In the genomic region with DNA sequence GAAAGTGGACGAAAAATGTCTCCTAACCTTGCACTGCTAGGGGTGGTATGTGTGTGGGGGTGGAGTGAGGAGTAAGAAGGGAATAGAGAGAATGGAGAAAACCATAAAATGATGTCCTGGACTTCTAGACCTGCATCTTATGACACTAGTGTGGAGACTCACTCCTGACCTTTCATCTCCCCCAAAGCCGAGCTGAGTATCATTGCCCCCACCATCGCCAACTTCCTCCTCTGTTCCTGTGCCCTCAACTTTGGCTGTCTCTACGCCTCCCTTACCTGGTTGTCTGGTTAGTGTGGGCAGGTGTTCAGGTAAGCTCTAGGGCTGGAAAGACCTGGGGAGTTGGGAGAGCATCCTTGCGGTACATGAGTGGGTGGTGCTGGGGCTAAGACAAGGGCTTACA, we compare ENCODE assay signal across 18 cellular contexts. TPM values are rescaled to one million over a fixed set of nuclear protein-coding genes. Genes with fewer than 3 reads are reported as not detected.
A peak's percentile ranks its signal among the peaks of the same experiment; 100 is the strongest.
DNase-seq lines count a peak whose midpoint lies in the region; ATAC-seq, FAIRE-seq and TF ChIP-seq lines count a peak whose summit lies in the region.
"Had no signal": no experiment of that assay in that cellular context is flagged by ENCODE, and none has a peak within 500 bp of the region (broad histone marks: within the 10 kb centered on the region; RNA-seq: fewer than 3 reads in every experiment).

No MANE protein-coding gene starts in this region.

- H3K27ac ChIP-seq in KOPT-K1 (ENCODE audit: low read depth, low read length, poor library complexity, severe bottlenecking) = peak overlapping the region; percentile 35
- H3K27ac ChIP-seq in GM12878 (ENCODE audit: control insufficient read depth, insufficient read depth) = no peak overlapping the region
- H3K27ac ChIP-seq: gastrocnemius medialis, tibial artery had no signal

- H3K9ac ChIP-seq in GM12878 (ENCODE audit: control insufficient read depth, insufficient read depth, low read length) = no peak overlapping the region

- CTCF ChIA-PET in GM12878 (lab: Yijun Ruan, JAX) = interaction anchor here (2.2 kb wide), 1 partner anchor 25 kb away, joined by 10 read pairs; no protein-coding TSS in a partner anchor

- H3K27me3 Mint-ChIP-seq in activated CD4-positive, alpha-beta T cell treated with anti-CD3 and anti-CD28 coated beads, Interleukin-2, amount 10 ng/mL, durations not matched to agents 24 days and 14 days = no peaks in the 10 kb centered on the region
- H3K27me3 Mint-ChIP-seq in stimulated activated naive B cell treated with anti-CD40 and anti-IgM and Interleukin-4, amounts not matched to agents 10 μg/mL and 1 μg/mL and 100 μg/mL, for 72 hours = no peaks in the 10 kb centered on the region

- H2AFZ ChIP-seq in GM12878 (ENCODE audit: control insufficient read depth, low read depth, low read length) = no peak overlapping the region

- peak; percentile 31 for FAIRE-seq in GM12878 (lab: Jason Lieb, UNC)
- FAIRE-seq: H1, islet of Langerhans had no signal

- ATAC-seq in GM12878 = no peak
- peak; percentile 9 to 46 for ATAC-seq in stimulated activated naive B cell treated with anti-CD40 and anti-IgM and Interleukin-4, amounts not matched to agents 10 μg/mL and 1 μg/mL and 100 μg/mL, for 72 hours (replicated peaks)
- ATAC-seq: gastrocnemius medialis had no signal

- H3K4me1 ChIP-seq in GM12878 (ENCODE audit: control insufficient read depth, insufficient read depth, low read length) = no peaks in the 10 kb centered on the region

- TF ChIP-seq RAD21 in GM12878 (IDR thresholded peaks at IDR 0.05; ENCODE audit: insufficient read depth, low read depth, low read length) = no peak

- no peaks in the 10 kb centered on the region for H3K9me3 Mint-ChIP-seq in activated CD4-positive, alpha-beta T cell treated with anti-CD3 and anti-CD28 coated beads, Interleukin-2, amount 10 ng/mL, durations not matched to agents 24 days and 14 days
- H3K9me3 Mint-ChIP-seq in stimulated activated naive B cell treated with anti-CD40 and anti-IgM and Interleukin-4, amounts not matched to agents 10 μg/mL and 1 μg/mL and 100 μg/mL, for 72 hours = peaks cover 0 to 10% of the 10 kb centered on the region in 2 donors

- no peaks in the 10 kb centered on the region for H4K20me1 ChIP-seq in GM12878 (ENCODE audit: control insufficient read depth, insufficient read depth)

- TF ChIP-seq EP300 in GM12878 (IDR thresholded peaks at IDR 0.05; ENCODE audit: borderline replicate concordance in 1 of 2, control insufficient read depth in 1 of 2, low read depth in 2 of 2, low read length in 2 of 2) = no peak

- 63% methylated on average over 5 of the region's 5 CpGs for WGBS in GM12878 (ENCODE audit: insufficient coverage, insufficient replicate concordance, low lambda C conversion rate, missing lambda C conversion rate)

- peak overlapping the region; percentile 20 for H3K4me3 Mint-ChIP-seq in activated CD4-positive, alpha-beta T cell treated with anti-CD3 and anti-CD28 coated beads, Interleukin-2, amount 10 ng/mL, durations not matched to agents 24 days and 14 days
- H3K4me3 Mint-ChIP-seq in stimulated activated naive B cell treated with anti-CD40 and anti-IgM and Interleukin-4, amounts not matched to agents 10 μg/mL and 1 μg/mL and 100 μg/mL, for 72 hours = no peak overlapping the region

- RAD21 ChIA-PET in GM12878 (lab: Charles Lee; ENCODE audit: unreplicated experiment) = interaction anchor here (0.6 kb wide), 1 partner anchor 25 kb away, joined by 3 read pairs; no protein-coding TSS in a partner anchor

- H3K36me3 Mint-ChIP-seq in activated CD4-positive, alpha-beta T cell treated with anti-CD3 and anti-CD28 coated beads, Interleukin-2, amount 10 ng/mL, durations not matched to agents 24 days and 14 days (ENCODE audit: low read depth) = peaks cover 9% of the 10 kb centered on the region
- H3K36me3 Mint-ChIP-seq in stimulated activated naive B cell treated with anti-CD40 and anti-IgM and Interleukin-4, amounts not matched to agents 10 μg/mL and 1 μg/mL and 100 μg/mL, for 72 hours = peaks cover 9 to 31% of the 10 kb centered on the region in 2 donors

- POLR2A ChIA-PET in GM12878 (lab: Charles Lee) = no interaction called here

- no peak for TF ChIP-seq CTCF in GM12878 (IDR thresholded peaks at IDR 0.05 in 2 of 3, conservative IDR thresholded peaks at IDR 0.05 in 1 of 3; ENCODE audit: control insufficient read depth in 2 of 3, extremely low read depth in 1 of 3, insufficient read depth in 1 of 3, low read depth in 3 of 3, low read length in 3 of 3)

- no peak overlapping the region for H3K4me2 ChIP-seq in GM12878 (ENCODE audit: control insufficient read depth, insufficient read depth)

- intact Hi-C loops in activated CD4-positive, alpha-beta T cell treated with anti-CD3 and anti-CD28 coated beads, Interleukin-2, amount 10 ng/mL, durations not matched to agents 24 days and 14 days (cut with micrococcal nuclease) = no loop called here
- intact Hi-C loops in GM12878 (cut with micrococcal nuclease; ENCODE audit: unreplicated experiment) = no loop called here

- H3K9me3 ChIP-seq in KOPT-K1 (ENCODE audit: insufficient read depth, low read length, poor library complexity, severe bottlenecking) = no peaks in the 10 kb centered on the region
- no peaks in the 10 kb centered on the region; the same call in 2 of the 3 replicates for H3K9me3 ChIP-seq in GM12878 (replicated peaks; ENCODE audit: control insufficient read depth, insufficient read depth, low read length)
- H3K9me3 ChIP-seq: gastrocnemius medialis, Peyer's patch, tibial artery had no signal

- no peaks in the 10 kb centered on the region for H3K27me3 ChIP-seq in GM12878 (replicated peaks in 1 of 2; ENCODE audit: control insufficient read depth in 2 of 2, insufficient read depth in 2 of 2, low read length in 1 of 2)
- H3K27me3 ChIP-seq: gastrocnemius medialis, Peyer's patch, tibial artery had no signal

- no TSS peak for BruUV-seq in GM12878 (replicated peaks; lab: Mats Ljungman, UMichigan)

- DNase-seq in activated CD4-positive, alpha-beta T cell treated with anti-CD3 and anti-CD28 coated beads, Interleukin-2, amount 10 ng/mL, durations not matched to agents 24 days and 14 days = no peak
- DNase-seq in activated CD4-positive, alpha-beta T cell treated with anti-CD3 and anti-CD28 coated beads, Interleukin-2, amount 50 U/mL, for 48 hours = no peak
- DNase-seq in GM12878 (ENCODE audit: low read depth, low spot score) = no peak
- no peak for DNase-seq in stimulated activated naive B cell treated with anti-CD40 and anti-IgM and Interleukin-4, amounts not matched to agents 10 μg/mL and 1 μg/mL and 100 μg/mL, for 72 hours
- DNase-seq in dermis blood vessel endothelial cell = no peak
- DNase-seq in HuH-7 (ENCODE audit: low spot score) = no peak
- DNase-seq in cortex of kidney (lab: John Stamatoyannopoulos, UW) = no peak
- DNase-seq: 8988T; cerebellar nuclear complex; effector CD4-positive, alpha-beta T cell; gastrocnemius medialis; NCI-H1105; NCI-H2081 treated with DMSO at 0.1 percent for 48 hours; tibial artery had no signal

- no peaks in the 10 kb centered on the region for H3K79me2 ChIP-seq in GM12878 (ENCODE audit: control insufficient read depth, insufficient read depth, low read length)

- H3K36me3 ChIP-seq in KOPT-K1 (ENCODE audit: insufficient read depth, low read length) (peaks cover 12% of the 10 kb centered on the region), GM12878 (ENCODE audit: control insufficient read depth in 2 of 2, insufficient read depth in 2 of 2, low read length in 1 of 2) (no peaks in the 10 kb centered on the region)
- H3K36me3 ChIP-seq: tibial artery had no signal

- SMC1A ChIA-PET in GM12878 (lab: Charles Lee; ENCODE audit: uncharacterized antibody, unreplicated experiment) = interaction anchor here (0.9 kb wide), 1 partner anchor 13 kb away, joined by 3 read pairs; no protein-coding TSS in a partner anchor

- no peak overlapping the region for H3K4me3 ChIP-seq in GM12878
- H3K4me3 ChIP-seq: gastrocnemius medialis, Peyer's patch, tibial artery had no signal

- no peak for TF ChIP-seq POLR2A in GM12878 (IDR thresholded peaks at IDR 0.05; ENCODE audit: low read depth, low read length)

- peaks cover 17% of the 10 kb centered on the region for H3K4me1 Mint-ChIP-seq in activated CD4-positive, alpha-beta T cell treated with anti-CD3 and anti-CD28 coated beads, Interleukin-2, amount 10 ng/mL, durations not matched to agents 24 days and 14 days
- peaks cover 44 to 60% of the 10 kb centered on the region in 2 donors for H3K4me1 Mint-ChIP-seq in stimulated activated naive B cell treated with anti-CD40 and anti-IgM and Interleukin-4, amounts not matched to agents 10 μg/mL and 1 μg/mL and 100 μg/mL, for 72 hours

- peak overlapping the region; percentile 54 for H3K27ac Mint-ChIP-seq in activated CD4-positive, alpha-beta T cell treated with anti-CD3 and anti-CD28 coated beads, Interleukin-2, amount 10 ng/mL, durations not matched to agents 24 days and 14 days
- peak overlapping the region; percentile 72 for H3K27ac Mint-ChIP-seq in stimulated activated naive B cell treated with anti-CD40 and anti-IgM and Interleukin-4, amounts not matched to agents 10 μg/mL and 1 μg/mL and 100 μg/mL, for 72 hours

- in situ Hi-C loops in GM12878 (cut with MboI) = no loop called here

RNA-seq across cellular contexts. Expression of a gene that starts 4.5 kb away (rescaled TPM):
- 0.09 TPM in 1 of 2 replicates, not detected in the other for total RNA-seq in activated CD4-positive, alpha-beta T cell treated with anti-CD3 and anti-CD28 coated beads, Interleukin-2, amount 10 ng/mL, durations not matched to agents 24 days and 14 days
- 0.07 and 0.13 TPM in 2 replicates for total RNA-seq in GM12878 (2013; cell fraction: nucleolus; rRNA removed)
- total RNA-seq in GM12878 (2014; rRNA removed) (0.11 TPM in 1 of 2 replicates, not detected in the other), GM12878 (2014; rRNA removed; fragmentation: Illumina TruSeq; extraction: Trizol) (0.05 TPM in 1 of 2 replicates, not detected in the other), GM12878 (2021) (0.08 TPM in 2 replicates), dermis blood vessel endothelial cell (0.09 and 0.17 TPM in 2 replicates)
- polyA plus RNA-seq in GM12878 (2011; ENCODE audit: low read depth) = not detected
- polyA plus RNA-seq in GM12878 (2011; rRNA removed) (0.01 TPM in 2 replicates), GM12878 (2014; fragmentation: Illumina TruSeq; extraction: Trizol) (not detected in 2 replicates), GM12878 (2014; fragmentation: Nextera tagmentation; extraction: Ambion mirVana) (under 1 TPM in 1 of 2 experiments, not detected in 1; 0.02 TPM), GM12878 (2014; rRNA removed) (0.04 TPM in 2 replicates), GM12878 (2016; fragmentation: Nextera tagmentation; extraction: Ambion mirVana) (under 1 TPM in 1 of 2 experiments, not detected in 1; 0.16 TPM)
- not detected in 2 replicates for polyA plus RNA-seq in GM12878 (2011; cell fraction: cytosol; rRNA removed)
- polyA plus RNA-seq in GM12878 (2011; cell fraction: nucleus; rRNA removed) = not detected in 2 replicates
- 0.03 and 0.08 TPM in 2 replicates for polyA plus RNA-seq in GM12878 (2012)
- polyA minus RNA-seq in GM12878 (2011; rRNA and poly(A)+ RNA removed) = 0.15 TPM in 1 of 2 replicates, not detected in the other
- polyA minus RNA-seq in GM12878 (2011; cell fraction: cytosol; rRNA and poly(A)+ RNA removed) = 0.21 TPM in 1 of 2 replicates, not detected in the other
- polyA minus RNA-seq in GM12878 (2011; cell fraction: nucleus; rRNA and poly(A)+ RNA removed) = 0.10 and 0.12 TPM in 2 replicates

RNA-seq across cellular contexts. Expression of a gene that starts 14.1 kb away (rescaled TPM):
- 69.8 and 76.9 TPM in 2 replicates for total RNA-seq in activated CD4-positive, alpha-beta T cell treated with anti-CD3 and anti-CD28 coated beads, Interleukin-2, amount 10 ng/mL, durations not matched to agents 24 days and 14 days
- 81.7 and 83.0 TPM in 2 replicates for total RNA-seq in GM12878 (2013; cell fraction: nucleolus; rRNA removed)
- 67.1 and 78.1 TPM in 2 replicates for total RNA-seq in GM12878 (2014; rRNA removed)
- 47.9 and 49.2 TPM in 2 replicates for total RNA-seq in GM12878 (2014; rRNA removed; fragmentation: Illumina TruSeq; extraction: Trizol)
- 46.8 and 47.8 TPM in 2 replicates for total RNA-seq in GM12878 (2021)
- 33.7 TPM for polyA plus RNA-seq in GM12878 (2011; ENCODE audit: low read depth)
- 49.6 and 56.2 TPM in 2 replicates for polyA plus RNA-seq in GM12878 (2011; rRNA removed)
- 68.4 and 87.0 TPM in 2 replicates for polyA plus RNA-seq in GM12878 (2011; cell fraction: cytosol; rRNA removed)
- 128 and 138 TPM in 2 replicates for polyA plus RNA-seq in GM12878 (2011; cell fraction: nucleus; rRNA removed)
- 31.3 and 37.9 TPM in 2 replicates for polyA plus RNA-seq in GM12878 (2012)
- 49.4 and 57.1 TPM in 2 replicates for polyA plus RNA-seq in GM12878 (2014; fragmentation: Illumina TruSeq; extraction: Trizol)
- 10 to 100 TPM; 48.9 to 49.4 TPM for polyA plus RNA-seq in GM12878 (2014; fragmentation: Nextera tagmentation; extraction: Ambion mirVana)
- 85.6 and 88.8 TPM in 2 replicates for polyA plus RNA-seq in GM12878 (2014; rRNA removed)
- 10 to 100 TPM; 76.9 to 88.9 TPM for polyA plus RNA-seq in GM12878 (2016; fragmentation: Nextera tagmentation; extraction: Ambion mirVana)
- 71.2 and 76.9 TPM in 2 replicates for polyA minus RNA-seq in GM12878 (2011; rRNA and poly(A)+ RNA removed)
- 15.9 and 16.4 TPM in 2 replicates for polyA minus RNA-seq in GM12878 (2011; cell fraction: cytosol; rRNA and poly(A)+ RNA removed)
- polyA minus RNA-seq in GM12878 (2011; cell fraction: nucleus; rRNA and poly(A)+ RNA removed) = 48.0 and 88.6 TPM in 2 replicates
- total RNA-seq in dermis blood vessel endothelial cell = 30.7 and 86.3 TPM in 2 replicates

RNA-seq across cellular contexts. Expression of a gene that starts 14.6 kb away (rescaled TPM):
- 239 and 242 TPM in 2 replicates for total RNA-seq in activated CD4-positive, alpha-beta T cell treated with anti-CD3 and anti-CD28 coated beads, Interleukin-2, amount 10 ng/mL, durations not matched to agents 24 days and 14 days
- 11.9 and 13.2 TPM in 2 replicates for total RNA-seq in GM12878 (2013; cell fraction: nucleolus; rRNA removed)
- total RNA-seq in GM12878 (2014; rRNA removed) (267 and 279 TPM in 2 replicates), GM12878 (2014; rRNA removed; fragmentation: Illumina TruSeq; extraction: Trizol) (107 and 115 TPM in 2 replicates), GM12878 (2021) (262 and 271 TPM in 2 replicates), dermis blood vessel endothelial cell (63.1 and 83.3 TPM in 2 replicates)
- polyA plus RNA-seq in GM12878 (2011; ENCODE audit: low read depth) = 189 TPM
- polyA plus RNA-seq in GM12878 (2011; rRNA removed) (226 and 308 TPM in 2 replicates), GM12878 (2014; fragmentation: Illumina TruSeq; extraction: Trizol) (407 and 465 TPM in 2 replicates), GM12878 (2014; fragmentation: Nextera tagmentation; extraction: Ambion mirVana) (100 to 1,000 TPM; 299 to 320 TPM), GM12878 (2014; rRNA removed) (278 and 300 TPM in 2 replicates), GM12878 (2016; fragmentation: Nextera tagmentation; extraction: Ambion mirVana) (100 to 1,000 TPM; 298 to 319 TPM)
- polyA plus RNA-seq in GM12878 (2011; cell fraction: cytosol; rRNA removed) = 367 and 441 TPM in 2 replicates
- polyA plus RNA-seq in GM12878 (2011; cell fraction: nucleus; rRNA removed) = 186 and 211 TPM in 2 replicates
- polyA plus RNA-seq in GM12878 (2012) = 204 and 235 TPM in 2 replicates
- polyA minus RNA-seq in GM12878 (2011; rRNA and poly(A)+ RNA removed) = 253 and 255 TPM in 2 replicates
- polyA minus RNA-seq in GM12878 (2011; cell fraction: cytosol; rRNA and poly(A)+ RNA removed) = 57.3 and 60.1 TPM in 2 replicates
- polyA minus RNA-seq in GM12878 (2011; cell fraction: nucleus; rRNA and poly(A)+ RNA removed) = 28.0 and 43.7 TPM in 2 replicates

RNA-seq across cellular contexts. Expression of a gene that starts 20.8 kb away (rescaled TPM):
- total RNA-seq in activated CD4-positive, alpha-beta T cell treated with anti-CD3 and anti-CD28 coated beads, Interleukin-2, amount 10 ng/mL, durations not matched to agents 24 days and 14 days = 29.5 and 30.7 TPM in 2 replicates
- total RNA-seq in GM12878 (2013; cell fraction: nucleolus; rRNA removed) = 16.5 and 18.6 TPM in 2 replicates
- total RNA-seq in GM12878 (2014; rRNA removed) = 29.3 and 29.7 TPM in 2 replicates
- total RNA-seq in GM12878 (2014; rRNA removed; fragmentation: Illumina TruSeq; extraction: Trizol) = 22.8 and 23.4 TPM in 2 replicates
- total RNA-seq in GM12878 (2021) = 39.0 and 41.3 TPM in 2 replicates
- polyA plus RNA-seq in GM12878 (2011; ENCODE audit: low read depth) = 29.2 TPM
- 26.7 and 45.7 TPM in 2 replicates for polyA plus RNA-seq in GM12878 (2011; rRNA removed)
- 41.3 and 42.1 TPM in 2 replicates for polyA plus RNA-seq in GM12878 (2011; cell fraction: cytosol; rRNA removed)
- 107 and 114 TPM in 2 replicates for polyA plus RNA-seq in GM12878 (2011; cell fraction: nucleus; rRNA removed)
- polyA plus RNA-seq in GM12878 (2012) = 30.5 and 36.8 TPM in 2 replicates
- 38.1 and 45.8 TPM in 2 replicates for polyA plus RNA-seq in GM12878 (2014; fragmentation: Illumina TruSeq; extraction: Trizol)
- polyA plus RNA-seq in GM12878 (2014; fragmentation: Nextera tagmentation; extraction: Ambion mirVana) = 10 to 100 TPM; 19.1 to 41.6 TPM
- polyA plus RNA-seq in GM12878 (2014; rRNA removed) = 44.4 and 47.4 TPM in 2 replicates
- polyA plus RNA-seq in GM12878 (2016; fragmentation: Nextera tagmentation; extraction: Ambion mirVana) = 10 to 100 TPM; 37.7 to 43.6 TPM
- 34.0 and 36.5 TPM in 2 replicates for polyA minus RNA-seq in GM12878 (2011; rRNA and poly(A)+ RNA removed)
- 11.2 and 12.3 TPM in 2 replicates for polyA minus RNA-seq in GM12878 (2011; cell fraction: cytosol; rRNA and poly(A)+ RNA removed)
- 27.4 and 45.5 TPM in 2 replicates for polyA minus RNA-seq in GM12878 (2011; cell fraction: nucleus; rRNA and poly(A)+ RNA removed)
- total RNA-seq in dermis blood vessel endothelial cell = 16.9 and 26.9 TPM in 2 replicates

RNA-seq across cellular contexts. Expression of a gene that starts 27.2 kb away (rescaled TPM):
- 34.6 and 35.8 TPM in 2 replicates for total RNA-seq in activated CD4-positive, alpha-beta T cell treated with anti-CD3 and anti-CD28 coated beads, Interleukin-2, amount 10 ng/mL, durations not matched to agents 24 days and 14 days
- 63.0 and 68.7 TPM in 2 replicates for total RNA-seq in GM12878 (2013; cell fraction: nucleolus; rRNA removed)
- total RNA-seq in GM12878 (2014; rRNA removed) (18.8 and 19.1 TPM in 2 replicates), GM12878 (2014; rRNA removed; fragmentation: Illumina TruSeq; extraction: Trizol) (14.8 TPM in 2 replicates), GM12878 (2021) (23.2 and 28.9 TPM in 2 replicates), dermis blood vessel endothelial cell (36.2 and 56.0 TPM in 2 replicates)
- polyA plus RNA-seq in GM12878 (2011; ENCODE audit: low read depth) = 11.2 TPM
- polyA plus RNA-seq in GM12878 (2011; rRNA removed) (20.7 and 22.1 TPM in 2 replicates), GM12878 (2014; fragmentation: Illumina TruSeq; extraction: Trizol) (29.7 and 48.4 TPM in 2 replicates), GM12878 (2014; fragmentation: Nextera tagmentation; extraction: Ambion mirVana) (1 to 10 TPM; 3.3 to 6.4 TPM), GM12878 (2014; rRNA removed) (16.1 and 20.0 TPM in 2 replicates), GM12878 (2016; fragmentation: Nextera tagmentation; extraction: Ambion mirVana) (1 to 10 TPM; 7.8 to 7.9 TPM)
- 10.2 and 12.9 TPM in 2 replicates for polyA plus RNA-seq in GM12878 (2011; cell fraction: cytosol; rRNA removed)
- 62.4 and 64.2 TPM in 2 replicates for polyA plus RNA-seq in GM12878 (2011; cell fraction: nucleus; rRNA removed)
- polyA plus RNA-seq in GM12878 (2012) = 16.6 and 18.2 TPM in 2 replicates
- polyA minus RNA-seq in GM12878 (2011; rRNA and poly(A)+ RNA removed) = 17.6 and 30.4 TPM in 2 replicates
- 7.1 and 9.8 TPM in 2 replicates for polyA minus RNA-seq in GM12878 (2011; cell fraction: cytosol; rRNA and poly(A)+ RNA removed)
- 21.4 and 31.4 TPM in 2 replicates for polyA minus RNA-seq in GM12878 (2011; cell fraction: nucleus; rRNA and poly(A)+ RNA removed)
